In the genomic region with DNA sequence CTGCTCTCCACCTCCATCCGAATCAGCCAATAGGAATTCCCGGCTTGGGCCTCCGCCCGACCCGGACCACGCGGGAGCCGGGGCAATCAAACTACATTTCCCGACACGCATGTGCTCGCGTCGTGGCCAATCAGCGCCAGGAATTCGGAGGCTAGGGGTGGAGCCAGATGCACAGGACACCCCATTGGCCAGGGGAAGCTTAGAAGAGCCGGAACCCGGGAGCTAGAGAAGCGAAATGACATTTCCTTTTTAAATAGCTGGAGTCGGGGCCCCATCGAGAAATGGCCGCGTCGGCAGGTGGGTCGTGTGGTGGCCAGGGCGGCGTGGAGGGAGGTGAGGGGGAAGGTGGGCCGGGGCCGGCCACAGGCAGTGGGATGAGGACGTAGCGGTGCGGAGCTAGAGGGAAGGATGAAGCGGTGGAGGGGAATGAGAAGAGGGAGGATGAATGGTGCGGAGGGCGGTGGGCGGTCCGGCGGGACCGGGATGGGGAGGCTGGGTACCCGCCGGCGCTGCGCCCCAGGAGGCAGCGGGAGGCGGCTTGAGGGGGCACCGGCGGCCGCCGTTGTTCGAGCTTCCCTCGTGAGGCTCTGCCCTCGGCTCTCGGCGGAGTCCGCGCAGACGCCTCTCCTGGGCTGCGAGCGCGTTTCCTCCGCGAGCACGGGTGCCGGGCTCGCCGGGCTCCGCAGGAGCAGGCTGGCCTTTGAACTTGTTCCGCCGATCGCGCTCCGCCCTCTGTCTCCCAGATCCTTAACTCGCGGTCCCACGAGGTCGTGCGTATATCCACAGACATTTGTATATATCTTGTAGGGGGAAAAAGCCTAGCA, we compare ENCODE assay signal across 8 cellular contexts. TPM values are rescaled to one million over a fixed set of nuclear protein-coding genes. Genes with fewer than 3 reads are reported as not detected.
DNase-seq lines count a peak whose midpoint lies in the region; ATAC-seq, FAIRE-seq and TF ChIP-seq lines count a peak whose summit lies in the region.

TSS of gene KBTBD8 (plus strand) at position 233 of the 824 bp plus-strand sequence. CDS start at position 282, 49 bp downstream.

- no peaks in the 10 kb centered on the region for H4K20me1 ChIP-seq in Loucy (ENCODE audit: insufficient read depth, low read length, poor library complexity, severe bottlenecking)

- peaks cover 7% of the 10 kb centered on the region; the same call in 1 of the 2 replicates for H3K79me2 ChIP-seq in Loucy (ENCODE audit: insufficient read depth, low read length)

- intact Hi-C loops in activated T-helper 2 cell treated with anti-CD3 and anti-CD28 coated beads, Interferon-gamma antibody, Interleukin-2, Interleukin-4, amounts not matched to agents 10 μg/mL and 5 μg/mL and 100 μg/mL, durations not matched to agents 14 hours and 24 hours and 36 hours (cut with micrococcal nuclease) = loop anchor here (1.0 to 10.0 kb wide), 5 partner anchors 26 to 657 kb away; partner anchors contain the start of genes LRIG1 and SUCLG2
- intact Hi-C loops in naive thymus-derived CD4-positive, alpha-beta T cell (cut with micrococcal nuclease) = loop anchor here (1.0 to 10.0 kb wide), 12 partner anchors 19 to 1059 kb away; partner anchors contain the start of genes LRIG1 (in 2 of the 2) and SUCLG2 (in 1 of the 2)

- no peaks in the 10 kb centered on the region for H3K9me3 ChIP-seq in Loucy (ENCODE audit: insufficient read depth, low read depth, low read length)
- no peaks in the 10 kb centered on the region for H3K9me3 ChIP-seq in naive thymus-derived CD4-positive, alpha-beta T cell (ENCODE audit: control insufficient read depth in 2 of 3, low read length in 3 of 3)

- TF ChIP-seq POLR2A in H54 (IDR thresholded peaks at IDR 0.05; ENCODE audit: low read depth, low read length) (peak; percentile 19; the same call in 1 of the 2 replicates), Raji (IDR thresholded peaks at IDR 0.05; ENCODE audit: insufficient read depth, low read depth, low read length) (peak; percentile 56)

- H3K4me2 ChIP-seq in Loucy (ENCODE audit: low read depth, low read length, poor library complexity, severe bottlenecking) = peak within 1 kb of the TSS; percentile 79

- peaks cover 30% of the 10 kb centered on the region for H3K4me1 ChIP-seq in Loucy (ENCODE audit: insufficient read depth, low read length, poor library complexity, severe bottlenecking)
- peaks cover 7 to 19% of the 10 kb centered on the region in 2 donors for H3K4me1 ChIP-seq in naive thymus-derived CD4-positive, alpha-beta T cell (ENCODE audit: control insufficient read depth in 2 of 2, insufficient read depth in 2 of 2, low read length in 2 of 2)

- H2AFZ ChIP-seq in Loucy (ENCODE audit: low read length) = peak within 1 kb of the TSS; percentile 96

- no peaks in the 10 kb centered on the region for H3K9me3 Mint-ChIP-seq in activated T-helper 2 cell treated with anti-CD3 and anti-CD28 coated beads, Interferon-gamma antibody, Interleukin-2, Interleukin-4, amounts not matched to agents 10 μg/mL and 5 μg/mL and 100 μg/mL, durations not matched to agents 14 hours and 24 hours and 36 hours
- H3K9me3 Mint-ChIP-seq in naive thymus-derived CD4-positive, alpha-beta T cell = no peaks in the 10 kb centered on the region
- no peaks in the 10 kb centered on the region for H3K9me3 Mint-ChIP-seq in stimulated activated memory B cell treated with anti-CD40 and anti-IgM and Interleukin-4, amounts not matched to agents 10 μg/mL and 1 μg/mL and 100 μg/mL, for 72 hours

- ATAC-seq in naive thymus-derived CD4-positive, alpha-beta T cell = peak; percentile 97
- ATAC-seq in stimulated activated memory B cell treated with anti-CD40 and anti-IgM and Interleukin-4, amounts not matched to agents 10 μg/mL and 1 μg/mL and 100 μg/mL, for 72 hours = peak; percentile 97

- peaks cover 14% of the 10 kb centered on the region for H3K27me3 Mint-ChIP-seq in activated T-helper 2 cell treated with anti-CD3 and anti-CD28 coated beads, Interferon-gamma antibody, Interleukin-2, Interleukin-4, amounts not matched to agents 10 μg/mL and 5 μg/mL and 100 μg/mL, durations not matched to agents 14 hours and 24 hours and 36 hours (ENCODE audit: low read depth)
- H3K27me3 Mint-ChIP-seq in naive thymus-derived CD4-positive, alpha-beta T cell = peaks cover 10 to 33% (median 28%) of the 10 kb centered on the region in 5 donors
- no peaks in the 10 kb centered on the region for H3K27me3 Mint-ChIP-seq in stimulated activated memory B cell treated with anti-CD40 and anti-IgM and Interleukin-4, amounts not matched to agents 10 μg/mL and 1 μg/mL and 100 μg/mL, for 72 hours

- TF ChIP-seq CTCF in Loucy (conservative IDR thresholded peaks at IDR 0.05; ENCODE audit: low read length) = no peak
- no peak for TF ChIP-seq CTCF in fibroblast of mammary gland (conservative IDR thresholded peaks at IDR 0.05; ENCODE audit: control insufficient read depth, insufficient read depth, low read depth, low read length)

- H3K9ac ChIP-seq in Loucy (ENCODE audit: low read depth, low read length, poor library complexity, severe bottlenecking) = peak within 1 kb of the TSS; percentile 51

- no peaks in the 10 kb centered on the region for H3K36me3 ChIP-seq in Loucy (ENCODE audit: insufficient read depth, low read length)
- peaks cover 0 to 5% (median 0%) of the 10 kb centered on the region in 3 experiments for H3K36me3 ChIP-seq in naive thymus-derived CD4-positive, alpha-beta T cell (ENCODE audit: control insufficient read depth in 2 of 3, insufficient read depth in 3 of 3, low read length in 3 of 3)

- H3F3A ChIP-seq in Loucy (ENCODE audit: low read depth) = no peaks in the 10 kb centered on the region

- POLR2A ChIA-PET in naive thymus-derived CD4-positive, alpha-beta T cell (lab: Charles Lee) = interaction anchor here (0.6 to 1.9 kb wide), 9 partner anchors 9 to 1087 kb away, joined by 3 to 12 read pairs (median 3); no protein-coding TSS in a partner anchor

- peak; percentile 99 for DNase-seq in ELF-1 (ENCODE audit: low read depth, low spot score)
- peak; percentile 88 for DNase-seq in H54 (ENCODE audit: insufficient read length, low spot score)
- peak; percentile 98 for DNase-seq in activated T-helper 2 cell treated with anti-CD3 and anti-CD28 coated beads, Interferon-gamma antibody, Interleukin-2, Interleukin-4, amounts not matched to agents 10 μg/mL and 5 μg/mL and 100 μg/mL, durations not matched to agents 14 hours and 24 hours and 36 hours (ENCODE audit: low spot score)
- peak; percentile 98 for DNase-seq in fibroblast of mammary gland (ENCODE audit: low read depth)
- peak; percentile 87 to 99 (median 98) for DNase-seq in naive thymus-derived CD4-positive, alpha-beta T cell

- H3K4me3 Mint-ChIP-seq in activated T-helper 2 cell treated with anti-CD3 and anti-CD28 coated beads, Interferon-gamma antibody, Interleukin-2, Interleukin-4, amounts not matched to agents 10 μg/mL and 5 μg/mL and 100 μg/mL, durations not matched to agents 14 hours and 24 hours and 36 hours (ENCODE audit: low read depth) = peak within 1 kb of the TSS; percentile 95
- peak within 1 kb of the TSS; percentile 85 to 99 (median 96) for H3K4me3 Mint-ChIP-seq in naive thymus-derived CD4-positive, alpha-beta T cell
- peak within 1 kb of the TSS; percentile 85 for H3K4me3 Mint-ChIP-seq in stimulated activated memory B cell treated with anti-CD40 and anti-IgM and Interleukin-4, amounts not matched to agents 10 μg/mL and 1 μg/mL and 100 μg/mL, for 72 hours

- CTCF ChIA-PET in naive thymus-derived CD4-positive, alpha-beta T cell (lab: Charles Lee) = interaction anchor here (0.6 to 2.4 kb wide), 3 partner anchors 27 to 1896 kb away, joined by 3 to 14 read pairs (median 3); no protein-coding TSS in a partner anchor

- H3K27ac ChIP-seq in naive thymus-derived CD4-positive, alpha-beta T cell (ENCODE audit: low read depth, low read length) = peak within 1 kb of the TSS; percentile 75

- H3K27ac Mint-ChIP-seq in activated T-helper 2 cell treated with anti-CD3 and anti-CD28 coated beads, Interferon-gamma antibody, Interleukin-2, Interleukin-4, amounts not matched to agents 10 μg/mL and 5 μg/mL and 100 μg/mL, durations not matched to agents 14 hours and 24 hours and 36 hours = peak within 1 kb of the TSS; percentile 86
- peak within 1 kb of the TSS; percentile 68 to 96 (median 93) for H3K27ac Mint-ChIP-seq in naive thymus-derived CD4-positive, alpha-beta T cell
- peak within 1 kb of the TSS; percentile 81 for H3K27ac Mint-ChIP-seq in stimulated activated memory B cell treated with anti-CD40 and anti-IgM and Interleukin-4, amounts not matched to agents 10 μg/mL and 1 μg/mL and 100 μg/mL, for 72 hours

- H3K4me3 ChIP-seq in Loucy (ENCODE audit: low read length, poor library complexity, severe bottlenecking) (peak within 1 kb of the TSS; percentile 79), fibroblast of mammary gland (ENCODE audit: control insufficient read depth, low read depth, low read length) (peak within 1 kb of the TSS; percentile 67)
- peak within 1 kb of the TSS; percentile 69 for H3K4me3 ChIP-seq in naive thymus-derived CD4-positive, alpha-beta T cell (ENCODE audit: low read length)

- peaks cover 17% of the 10 kb centered on the region for H3K36me3 Mint-ChIP-seq in activated T-helper 2 cell treated with anti-CD3 and anti-CD28 coated beads, Interferon-gamma antibody, Interleukin-2, Interleukin-4, amounts not matched to agents 10 μg/mL and 5 μg/mL and 100 μg/mL, durations not matched to agents 14 hours and 24 hours and 36 hours (ENCODE audit: low read depth)
- peaks cover 4 to 13% (median 5%) of the 10 kb centered on the region in 5 donors for H3K36me3 Mint-ChIP-seq in naive thymus-derived CD4-positive, alpha-beta T cell
- H3K36me3 Mint-ChIP-seq in stimulated activated memory B cell treated with anti-CD40 and anti-IgM and Interleukin-4, amounts not matched to agents 10 μg/mL and 1 μg/mL and 100 μg/mL, for 72 hours = peaks cover 12% of the 10 kb centered on the region

- peaks cover 16% of the 10 kb centered on the region for H3K27me3 ChIP-seq in Loucy (ENCODE audit: insufficient read depth, low read length, poor library complexity, severe bottlenecking)
- no peaks in the 10 kb centered on the region for H3K27me3 ChIP-seq in naive thymus-derived CD4-positive, alpha-beta T cell (ENCODE audit: control insufficient read depth in 2 of 2, insufficient read depth in 2 of 2, low read length in 2 of 2)

- peak; percentile 99 for FAIRE-seq in H54 (lab: Jason Lieb, UNC)

- H3K9me2 ChIP-seq in Loucy (replicated peaks; ENCODE audit: low read depth, low read length) = no peaks in the 10 kb centered on the region

- H3K4me1 Mint-ChIP-seq in activated T-helper 2 cell treated with anti-CD3 and anti-CD28 coated beads, Interferon-gamma antibody, Interleukin-2, Interleukin-4, amounts not matched to agents 10 μg/mL and 5 μg/mL and 100 μg/mL, durations not matched to agents 14 hours and 24 hours and 36 hours (ENCODE audit: low read depth) = peaks cover 27% of the 10 kb centered on the region
- peaks cover 4 to 39% (median 27%) of the 10 kb centered on the region in 7 donors for H3K4me1 Mint-ChIP-seq in naive thymus-derived CD4-positive, alpha-beta T cell
- peaks cover 21% of the 10 kb centered on the region for H3K4me1 Mint-ChIP-seq in stimulated activated memory B cell treated with anti-CD40 and anti-IgM and Interleukin-4, amounts not matched to agents 10 μg/mL and 1 μg/mL and 100 μg/mL, for 72 hours

RNA-seq across cellular contexts. Expression of gene KBTBD8, which starts in this region (rescaled TPM):
- total RNA-seq in activated T-helper 2 cell treated with anti-CD3 and anti-CD28 coated beads, Interferon-gamma antibody, Interleukin-2, Interleukin-4, amounts not matched to agents 10 μg/mL and 5 μg/mL and 100 μg/mL, durations not matched to agents 14 hours and 24 hours and 36 hours = 10.4 and 13.4 TPM in 2 replicates
- total RNA-seq in naive thymus-derived CD4-positive, alpha-beta T cell = 10 to 100 TPM in 1 of 5 experiments, 1 to 10 TPM in 4; 4.5 to 14.6 (median 9.5) TPM
- 1 to 10 TPM; 1.2 to 1.5 TPM for polyA plus RNA-seq in naive thymus-derived CD4-positive, alpha-beta T cell

Comparison
In these comparisons a context has a peak if more than half of its experiments do, and no peak if none do; other contexts are left out.
1. Peak in every context shown above with its lines: DNase-seq, ATAC-seq, H3K4me3 ChIP-seq and H3K27ac ChIP-seq.